ENCODE assay signal across 8 cellular contexts in genomic region chr1:8878448-8879347, GRCh38. TPM values are rescaled to one million over a fixed set of nuclear protein-coding genes. Genes with fewer than 3 reads are reported as not detected.
DNase-seq lines count a peak whose midpoint lies in the region; ATAC-seq and TF ChIP-seq lines count a peak whose summit lies in the region.

Gene ENO1 (minus strand): TSS chr1:8878686. CDS start chr1:8874908, 3,778 bp downstream.

- peak within 1 kb of the TSS; percentile 96 for H3K4me3 Mint-ChIP-seq in HFFc6
- H3K4me3 Mint-ChIP-seq in activated naive CD4-positive, alpha-beta T cell treated with anti-CD3 and anti-CD28 coated beads, Interleukin-2, amount 50 U/mL, for 24 hours: peak within 1 kb of the TSS; percentile 98

- H3K27ac Mint-ChIP-seq in HFFc6: peak within 1 kb of the TSS; percentile 98
- peak within 1 kb of the TSS; percentile 99 for H3K27ac Mint-ChIP-seq in activated naive CD4-positive, alpha-beta T cell treated with anti-CD3 and anti-CD28 coated beads, Interleukin-2, amount 50 U/mL, for 24 hours

- DNase-seq in HFFc6: peak; percentile 96
- peak; percentile 98 for DNase-seq in NAMALWA (ENCODE audit: low spot score)
- peak; percentile 98 for DNase-seq in globus pallidus (ENCODE audit: low spot score)
- DNase-seq in omental fat pad (ENCODE audit: low spot score): peak; percentile 97

- ATAC-seq in SK-N-SH treated with all-trans-retinoic acid at 6 μM for 48 hours: peak; percentile 80
- peak; percentile 87 for ATAC-seq in omental fat pad (ENCODE audit: low FRiP score)

- peaks cover 33% of the 10 kb centered on the region for H3K36me3 Mint-ChIP-seq in HFFc6 (ENCODE audit: low read depth)
- peaks cover 29% of the 10 kb centered on the region for H3K36me3 Mint-ChIP-seq in activated naive CD4-positive, alpha-beta T cell treated with anti-CD3 and anti-CD28 coated beads, Interleukin-2, amount 50 U/mL, for 24 hours

- H3K4me1 Mint-ChIP-seq in HFFc6 (ENCODE audit: low read depth): peaks cover 49% of the 10 kb centered on the region
- peaks cover 30% of the 10 kb centered on the region for H3K4me1 Mint-ChIP-seq in activated naive CD4-positive, alpha-beta T cell treated with anti-CD3 and anti-CD28 coated beads, Interleukin-2, amount 50 U/mL, for 24 hours

- H3K27me3 Mint-ChIP-seq in HFFc6 (ENCODE audit: insufficient read depth): peaks cover 4% of the 10 kb centered on the region; the same call in 1 of the 2 replicates
- no peaks in the 10 kb centered on the region for H3K27me3 Mint-ChIP-seq in activated naive CD4-positive, alpha-beta T cell treated with anti-CD3 and anti-CD28 coated beads, Interleukin-2, amount 50 U/mL, for 24 hours

- peak within 1 kb of the TSS; percentile 95 for H3K27ac ChIP-seq in temporal lobe (ENCODE audit: low read depth, low read length)

- TF ChIP-seq CTCF in HFFc6 (IDR thresholded peaks at IDR 0.05) (no peak), omental fat pad (IDR thresholded peaks at IDR 0.05) (no peak)

- peaks cover 5% of the 10 kb centered on the region for H3K9me3 Mint-ChIP-seq in HFFc6
- no peaks in the 10 kb centered on the region for H3K9me3 Mint-ChIP-seq in activated naive CD4-positive, alpha-beta T cell treated with anti-CD3 and anti-CD28 coated beads, Interleukin-2, amount 50 U/mL, for 24 hours

- peak within 1 kb of the TSS; percentile 69 for H3K4me3 ChIP-seq in GM08714 (ENCODE audit: low read length)

TF ChIP-seq in SK-N-SH treated with all-trans-retinoic acid at 6 μM for 48 hours, 23 proteins besides CTCF, POLR2A, EP300 and RAD21:
- TF ChIP-seq RARB (CRISPR knock-in tag; IDR thresholded peaks at IDR 0.05) (no peak), SNAI2 (CRISPR knock-in tag; IDR thresholded peaks at IDR 0.05) (0 out of 2 replicates have a peak, but pooled peaks have one; percentile 63), TSHZ2 (CRISPR knock-in tag; IDR thresholded peaks at IDR 0.05) (no peak), ZFP3 (CRISPR knock-in tag; IDR thresholded peaks at IDR 0.05) (peak; percentile 75), ISL1 (CRISPR knock-in tag; IDR thresholded peaks at IDR 0.05) (no peak), BACH2 (CRISPR knock-in tag; IDR thresholded peaks at IDR 0.05; ENCODE audit: borderline replicate concordance) (peak; percentile 62; the same call in 1 of the 2 replicates), ESRRG (CRISPR knock-in tag; IDR thresholded peaks at IDR 0.05) (0 out of 2 replicates have a peak, but pooled peaks have one; percentile 28), TCF4 (CRISPR knock-in tag; IDR thresholded peaks at IDR 0.05; ENCODE audit: borderline replicate concordance) (no peak), CSRNP3 (CRISPR knock-in tag; IDR thresholded peaks at IDR 0.05) (no peak), ZNF70 (CRISPR knock-in tag; IDR thresholded peaks at IDR 0.05) (no peak), POU6F1 (CRISPR knock-in tag; IDR thresholded peaks at IDR 0.05; ENCODE audit: borderline replicate concordance, low read depth) (no peak), GLIS3 (CRISPR knock-in tag; IDR thresholded peaks at IDR 0.05) (0 out of 2 replicates have a peak, but pooled peaks have one; percentile 60), ZC3H10 (CRISPR knock-in tag; IDR thresholded peaks at IDR 0.05) (no peak), CSDC2 (CRISPR knock-in tag; IDR thresholded peaks at IDR 0.05) (peak; percentile 96), PPARA (CRISPR knock-in tag; IDR thresholded peaks at IDR 0.05; ENCODE audit: borderline replicate concordance) (no peak)
- TF ChIP-seq, protein P1, sequence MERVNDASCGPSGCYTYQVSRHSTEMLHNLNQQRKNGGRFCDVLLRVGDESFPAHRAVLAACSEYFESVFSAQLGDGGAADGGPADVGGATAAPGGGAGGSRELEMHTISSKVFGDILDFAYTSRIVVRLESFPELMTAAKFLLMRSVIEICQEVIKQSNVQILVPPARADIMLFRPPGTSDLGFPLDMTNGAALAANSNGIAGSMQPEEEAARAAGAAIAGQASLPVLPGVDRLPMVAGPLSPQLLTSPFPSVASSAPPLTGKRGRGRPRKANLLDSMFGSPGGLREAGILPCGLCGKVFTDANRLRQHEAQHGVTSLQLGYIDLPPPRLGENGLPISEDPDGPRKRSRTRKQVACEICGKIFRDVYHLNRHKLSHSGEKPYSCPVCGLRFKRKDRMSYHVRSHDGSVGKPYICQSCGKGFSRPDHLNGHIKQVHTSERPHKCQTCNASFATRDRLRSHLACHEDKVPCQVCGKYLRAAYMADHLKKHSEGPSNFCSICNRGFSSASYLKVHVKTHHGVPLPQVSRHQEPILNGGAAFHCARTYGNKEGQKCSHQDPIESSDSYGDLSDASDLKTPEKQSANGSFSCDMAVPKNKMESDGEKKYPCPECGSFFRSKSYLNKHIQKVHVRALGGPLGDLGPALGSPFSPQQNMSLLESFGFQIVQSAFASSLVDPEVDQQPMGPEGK (CRISPR knock-in tag; IDR thresholded peaks at IDR 0.05; ENCODE audit: borderline replicate concordance): 0 out of 2 replicates have a peak, but pooled peaks have one; percentile 11

RNA-seq across cellular contexts. Expression of gene ENO1, which starts in this region (rescaled TPM):
- 1,000 to 10,000 TPM; 1,376 to 1,744 (median 1,709) TPM for total RNA-seq in HFFc6 (2021; fragmentation: NEBNext Ultra II Directional; extraction: Animal tissue kit (Norgen Biotek cat#: 25700))
- 1,000 to 10,000 TPM in 1 of 4 donors, 100 to 1,000 TPM in 3; 322 to 1,205 (median 623) TPM for total RNA-seq in omental fat pad
- total RNA-seq in temporal lobe: 223 TPM

Comparison
In these comparisons a context has a peak if more than half of its experiments do, and no peak if none do; other contexts are left out.
1. Peak in every context shown above with its lines: DNase-seq, ATAC-seq, H3K4me3 ChIP-seq and H3K27ac ChIP-seq.